ENCODE assay signal across 10 cellular contexts in genomic region chr1:158285756-158286241, GRCh38. TPM values are rescaled to one million over a fixed set of nuclear protein-coding genes. Genes with fewer than 3 reads are reported as not detected.
DNase-seq lines count a peak whose midpoint lies in the region; ATAC-seq and TF ChIP-seq lines count a peak whose summit lies in the region.
"Had no signal": no experiment of that assay in that cellular context is flagged by ENCODE, and none has a peak within 500 bp of the region (broad histone marks: within the 10 kb centered on the region; RNA-seq: fewer than 3 reads in every experiment).

No MANE protein-coding gene starts in this region.

- peak; percentile 88 to 95 for DNase-seq in HL-60 (ENCODE audit: low read depth in 1 of 2, low spot score in 1 of 2)
- DNase-seq in activated naive CD8-positive, alpha-beta T cell treated with anti-CD3 and anti-CD28 coated beads, Interleukin-2, amount 50 U/mL, for 24 hours, result peak; percentile 56
- peak; percentile 4 for DNase-seq in occipital lobe (lab: John Stamatoyannopoulos, UW)
- DNase-seq in dermis blood vessel endothelial cell, result no peak
- DNase-seq in NCI-H2081 (lab: John Stamatoyannopoulos, UW), result no peak
- DNase-seq in HT-29 (ENCODE audit: low spot score), result no peak

- H3K4me1 Mint-ChIP-seq in activated naive CD8-positive, alpha-beta T cell treated with anti-CD3 and anti-CD28 coated beads, Interleukin-2, amount 50 U/mL, for 24 hours, result peaks cover 46% of the 10 kb centered on the region

- H3K27me3 Mint-ChIP-seq in activated naive CD8-positive, alpha-beta T cell treated with anti-CD3 and anti-CD28 coated beads, Interleukin-2, amount 50 U/mL, for 24 hours, result peaks cover 13% of the 10 kb centered on the region

- H3K4me3 ChIP-seq in HL-60 (replicated peaks; ENCODE audit: insufficient read depth, low read length), result no peak overlapping the region
- H3K4me3 ChIP-seq: SK-N-MC had no signal

- peak; percentile 51 for TF ChIP-seq POLR2A in GM18505 (IDR thresholded peaks at IDR 0.05; ENCODE audit: borderline replicate concordance, extremely low read depth, insufficient read depth, insufficient read length)

- H3K27ac Mint-ChIP-seq in activated naive CD8-positive, alpha-beta T cell treated with anti-CD3 and anti-CD28 coated beads, Interleukin-2, amount 50 U/mL, for 24 hours, result peak overlapping the region; percentile 89

- H3K36me3 Mint-ChIP-seq in activated naive CD8-positive, alpha-beta T cell treated with anti-CD3 and anti-CD28 coated beads, Interleukin-2, amount 50 U/mL, for 24 hours (ENCODE audit: low read depth), result peaks cover 3% of the 10 kb centered on the region

- H3K4me3 Mint-ChIP-seq in activated naive CD8-positive, alpha-beta T cell treated with anti-CD3 and anti-CD28 coated beads, Interleukin-2, amount 50 U/mL, for 24 hours, result peak overlapping the region; percentile 57

- H3K27me3 ChIP-seq in HL-60 (ENCODE audit: insufficient read depth, poor library complexity, severe bottlenecking), result no peaks in the 10 kb centered on the region

- peaks cover 10% of the 10 kb centered on the region for H3K9me3 Mint-ChIP-seq in activated naive CD8-positive, alpha-beta T cell treated with anti-CD3 and anti-CD28 coated beads, Interleukin-2, amount 50 U/mL, for 24 hours

- H3K27ac ChIP-seq in HL-60 (replicated peaks), result peak overlapping the region; percentile 69
- H3K27ac ChIP-seq: SK-N-MC had no signal

- ATAC-seq in GM18505 (IDR thresholded peaks at IDR 0.05; ENCODE audit: unreplicated experiment), result peak; percentile 72
- peak; percentile 66 for ATAC-seq in GM21526 (IDR thresholded peaks at IDR 0.05; ENCODE audit: low FRiP score, unreplicated experiment)
- ATAC-seq in activated naive CD8-positive, alpha-beta T cell treated with anti-CD3 and anti-CD28 coated beads, Interleukin-2, amount 50 U/mL, for 24 hours, result peak; percentile 67

- no peak for TF ChIP-seq CTCF in HL-60 (IDR thresholded peaks at IDR 0.05; ENCODE audit: insufficient read depth, low read length)

RNA-seq across cellular contexts. Expression of gene CD1C, which starts 3.9 kb away (rescaled TPM):
- not detected for total RNA-seq in occipital lobe
- total RNA-seq in dermis blood vessel endothelial cell, result not detected in 2 replicates
- total RNA-seq in HT-29 (2014; rRNA removed; shearing (Covaris generic)), result not detected in 2 replicates
- total RNA-seq: glomerular endothelial cell had no signal

RNA-seq across cellular contexts. Expression of gene CD1A, which starts 31.6 kb away (rescaled TPM):
- total RNA-seq in occipital lobe, result not detected
- total RNA-seq in dermis blood vessel endothelial cell, result not detected in 2 replicates
- total RNA-seq in HT-29 (2014; rRNA removed; shearing (Covaris generic)), result not detected in 2 replicates
- total RNA-seq: glomerular endothelial cell had no signal

RNA-seq across cellular contexts. Expression of gene CD1B, which starts 45.5 kb away (rescaled TPM):
- total RNA-seq in occipital lobe (not detected), dermis blood vessel endothelial cell (not detected in 2 replicates)
- not detected in 2 replicates for total RNA-seq in HT-29 (2014; rRNA removed; shearing (Covaris generic))
- total RNA-seq: glomerular endothelial cell had no signal

Comparison
In these comparisons a context has a peak if more than half of its experiments do, and no peak if none do; other contexts are left out.
1. DNase-seq: peak in HL-60 (2 of 2), activated naive CD8-positive, alpha-beta T cell treated with anti-CD3 and anti-CD28 coated beads, Interleukin-2, amount 50 U/mL, for 24 hours (single experiment) and occipital lobe (single experiment); none in dermis blood vessel endothelial cell (single experiment), NCI-H2081 (0 of 2) and HT-29 (single experiment).
2. Peak in every context shown above with its lines, with median percentiles within 50 percentile points of each other: ATAC-seq.